ENCODE assay signal across 21 cellular contexts in genomic region chr1:5010656-5011055, GRCh38.
DNase-seq lines count a peak whose midpoint lies in the region; ATAC-seq and TF ChIP-seq lines count a peak whose summit lies in the region.
"Had no signal": no experiment of that assay in that cellular context is flagged by ENCODE, and none has a peak within 500 bp of the region (broad histone marks: within the 10 kb centered on the region; RNA-seq: fewer than 3 reads in every experiment).

No MANE protein-coding gene starts in this region.

- DNase-seq in esophagus muscularis mucosa (ENCODE audit: extremely low spot score): peak; percentile 89
- DNase-seq in nephron progenitor cell: peak; percentile 13
- no peak for DNase-seq in NCI-H2171 treated with DMSO at 0.1 percent for 48 hours (lab: John Stamatoyannopoulos, UW)
- DNase-seq in nucleus accumbens (lab: John Stamatoyannopoulos, UW): no peak
- DNase-seq in glomerular visceral epithelial cell (ENCODE audit: extremely low spot score): no peak
- no peak for DNase-seq in stimulated activated naive CD8-positive, alpha-beta T cell treated with anti-CD3 and anti-CD28 coated beads, Interleukin-15, Interleukin-2, amounts not matched to agents 100 U/mL and 50 U/mL, for 24 hours
- DNase-seq: 8988T; ACHN; BE2C; C1 segment of cervical spinal cord; CD4-positive, alpha-beta memory T cell; CD4-positive, CD25-positive, alpha-beta regulatory T cell; CD8-positive, alpha-beta memory T cell; COR-L47; DMS 273 treated with DMSO at 0.1 percent for 48 hours; DMS153; DMS53; DMS79 treated with DMSO at 0.1 percent for 48 hours; GF-D8 had no signal

- H3K4me1 ChIP-seq in BLaER1 treated with 17β-estradiol and CSF1 and Interleukin-3, amounts not matched to agents 10 nM and 100 nM: peaks cover 28 to 43% (median 40%) of the 10 kb centered on the region in 10 experiments
- no peaks in the 10 kb centered on the region for H3K4me1 ChIP-seq in esophagus muscularis mucosa
- H3K4me1 ChIP-seq: BE2C had no signal

- peaks cover 0 to 6% (median 0%) of the 10 kb centered on the region in 11 experiments; a peak in 2 of 22 replicates for H3K27me3 ChIP-seq in BLaER1 treated with 17β-estradiol and CSF1 and Interleukin-3, amounts not matched to agents 10 nM and 100 nM
- peaks cover 0 to 41% (median 0%) of the 10 kb centered on the region in 4 donors for H3K27me3 ChIP-seq in esophagus muscularis mucosa
- H3K27me3 ChIP-seq: BE2C had no signal

- TF ChIP-seq EP300 in esophagus muscularis mucosa (IDR thresholded peaks at IDR 0.05): no peak

- no peak for ATAC-seq in stimulated activated naive CD8-positive, alpha-beta T cell treated with anti-CD3 and anti-CD28 coated beads, Interleukin-15, Interleukin-2, amounts not matched to agents 100 U/mL and 50 U/mL, for 24 hours

- no peaks in the 10 kb centered on the region for H3K9me3 Mint-ChIP-seq in nephron progenitor cell
- H3K9me3 Mint-ChIP-seq: CD4-positive, alpha-beta memory T cell; CD4-positive, CD25-positive, alpha-beta regulatory T cell had no signal

- intact Hi-C loops in esophagus muscularis mucosa (cut with DNase I): no loop called here

- no peaks in the 10 kb centered on the region for H3K9me3 ChIP-seq in BLaER1 treated with 17β-estradiol and CSF1 and Interleukin-3, amounts not matched to agents 10 nM and 100 nM (replicated peaks in 1 of 11)
- no peaks in the 10 kb centered on the region for H3K9me3 ChIP-seq in esophagus muscularis mucosa
- H3K9me3 ChIP-seq: BE2C had no signal

- no peak overlapping the region for H3K27ac Mint-ChIP-seq in nephron progenitor cell
- H3K27ac Mint-ChIP-seq: CD14-positive monocyte; CD4-positive, CD25-positive, alpha-beta regulatory T cell; CD8-positive, alpha-beta memory T cell had no signal

- TF ChIP-seq CTCF in esophagus muscularis mucosa (IDR thresholded peaks at IDR 0.05) (no peak), nephron progenitor cell (IDR thresholded peaks at IDR 0.05) (no peak)

- H3K9ac ChIP-seq in BLaER1 treated with 17β-estradiol and CSF1 and Interleukin-3, amounts not matched to agents 10 nM and 100 nM: no peak overlapping the region

- peaks cover 11% of the 10 kb centered on the region for H3K4me1 Mint-ChIP-seq in nephron progenitor cell
- H3K4me1 Mint-ChIP-seq: CD14-positive monocyte; CD4-positive, alpha-beta memory T cell; CD4-positive, CD25-positive, alpha-beta regulatory T cell; CD8-positive, alpha-beta memory T cell had no signal

- no peak overlapping the region for H3K4me3 Mint-ChIP-seq in nephron progenitor cell
- H3K4me3 Mint-ChIP-seq: CD14-positive monocyte; CD4-positive, alpha-beta memory T cell; CD4-positive, CD25-positive, alpha-beta regulatory T cell; CD8-positive, alpha-beta memory T cell had no signal

- H3K27me3 Mint-ChIP-seq in nephron progenitor cell (ENCODE audit: low read depth, poor library complexity): peaks cover 11% of the 10 kb centered on the region
- H3K27me3 Mint-ChIP-seq: CD4-positive, CD25-positive, alpha-beta regulatory T cell had no signal

- H3K36me3 Mint-ChIP-seq in nephron progenitor cell (ENCODE audit: low read depth): no peaks in the 10 kb centered on the region
- H3K36me3 Mint-ChIP-seq: CD14-positive monocyte; CD4-positive, alpha-beta memory T cell; CD4-positive, CD25-positive, alpha-beta regulatory T cell; CD8-positive, alpha-beta memory T cell had no signal

- no peak overlapping the region for H3K4me3 ChIP-seq in BLaER1 treated with 17β-estradiol and CSF1 and Interleukin-3, amounts not matched to agents 10 nM and 100 nM
- H3K4me3 ChIP-seq in esophagus muscularis mucosa: no peak overlapping the region

- WGBS in esophagus muscularis mucosa: 59% methylated on average over 8 of the region's 8 CpGs

- TF ChIP-seq POLR2A in esophagus muscularis mucosa (IDR thresholded peaks at IDR 0.05; ENCODE audit: low read depth): no peak

- peak overlapping the region in 3 of 11 experiments; percentile 25 to 53 (median 36); a peak in 5 of 22 replicates for H3K27ac ChIP-seq in BLaER1 treated with 17β-estradiol and CSF1 and Interleukin-3, amounts not matched to agents 10 nM and 100 nM
- no peak overlapping the region for H3K27ac ChIP-seq in esophagus muscularis mucosa (replicated peaks in 1 of 4)

- peak overlapping the region; percentile 37 to 76 (median 66); a peak in 21 of 22 replicates for H3K4me2 ChIP-seq in BLaER1 treated with 17β-estradiol and CSF1 and Interleukin-3, amounts not matched to agents 10 nM and 100 nM

- no peaks in the 10 kb centered on the region; a peak in 1 of 22 replicates for H4K20me1 ChIP-seq in BLaER1 treated with 17β-estradiol and CSF1 and Interleukin-3, amounts not matched to agents 10 nM and 100 nM

- no peaks in the 10 kb centered on the region for H3K36me3 ChIP-seq in BLaER1 treated with 17β-estradiol and CSF1 and Interleukin-3, amounts not matched to agents 10 nM and 100 nM
- no peaks in the 10 kb centered on the region for H3K36me3 ChIP-seq in esophagus muscularis mucosa
- H3K36me3 ChIP-seq: BE2C had no signal

Comparison
In these comparisons a context has a peak if more than half of its experiments do, and no peak if none do; other contexts are left out.
1. DNase-seq: peak in esophagus muscularis mucosa (single experiment) and nephron progenitor cell (single experiment); none in NCI-H2171 treated with DMSO at 0.1 percent for 48 hours (single experiment), nucleus accumbens (0 of 56), glomerular visceral epithelial cell (single experiment) and stimulated activated naive CD8-positive, alpha-beta T cell treated with anti-CD3 and anti-CD28 coated beads, Interleukin-15, Interleukin-2, amounts not matched to agents 100 U/mL and 50 U/mL, for 24 hours (single experiment).